Comparison of ENCODE assay signal across 11 cellular contexts in the genomic region with DNA sequence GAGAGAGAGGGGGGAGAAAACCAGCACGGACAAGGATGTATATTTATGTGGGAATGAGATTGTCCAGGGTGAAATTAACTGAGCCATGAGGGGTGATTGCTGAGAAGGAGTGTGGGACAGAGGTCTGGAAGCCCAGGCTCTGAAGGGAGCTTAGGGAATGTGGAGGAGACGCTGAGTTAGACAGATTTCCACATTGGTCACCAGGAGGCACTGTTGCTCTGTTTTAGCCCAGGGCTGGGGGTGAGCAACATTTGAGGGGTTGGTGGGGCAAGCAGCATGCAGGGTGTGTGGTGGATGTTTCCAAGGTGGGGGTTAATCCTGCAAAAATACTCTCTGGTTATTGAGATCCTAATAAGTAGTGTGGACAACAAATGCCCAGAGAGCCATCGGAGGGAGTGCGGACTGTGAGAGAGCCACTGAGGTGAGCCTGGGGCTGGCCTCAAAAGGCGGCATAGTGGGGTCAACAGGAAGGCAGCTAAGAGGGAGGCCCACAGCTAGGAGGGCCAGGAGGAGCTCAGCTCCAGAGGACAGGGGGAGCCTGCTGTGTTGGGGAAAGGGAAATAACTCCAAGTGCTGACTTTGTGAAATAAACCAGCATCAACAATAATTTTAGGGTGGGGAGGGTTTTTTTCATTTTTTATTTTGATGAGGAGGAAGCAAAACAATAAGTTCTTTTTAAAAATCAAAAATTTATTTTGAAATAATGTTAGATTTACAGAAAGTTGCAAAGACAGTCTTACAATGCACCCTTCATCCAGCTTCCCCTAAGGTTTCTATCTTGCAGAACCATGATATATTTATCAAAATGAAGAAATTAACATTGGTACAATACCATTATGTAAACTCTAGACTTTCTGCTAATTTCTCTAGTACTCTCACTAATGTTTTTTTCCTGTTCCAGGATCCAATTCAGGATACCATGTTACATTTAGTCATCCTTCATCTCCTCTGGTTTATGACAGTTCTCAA.
A peak's percentile ranks its signal among the peaks of the same experiment; 100 is the strongest.
DNase-seq lines count a peak whose midpoint lies in the region; ATAC-seq, FAIRE-seq and TF ChIP-seq lines count a peak whose summit lies in the region.
"Had no signal": no experiment of that assay in that cellular context is flagged by ENCODE, and none has a peak within 500 bp of the region (broad histone marks: within the 10 kb centered on the region; RNA-seq: fewer than 3 reads in every experiment).

No MANE protein-coding gene starts in this region.

- H3K36me3 Mint-ChIP-seq in natural killer cell treated with Interleukin-12 subunit alpha and Interleukin-12 subunit beta and Interleukin-15 and Interleukin-18, amount 100 ng/mL, for 72 hours = no peaks in the 10 kb centered on the region
- H3K36me3 Mint-ChIP-seq in activated T-cell treated with anti-CD3 and anti-CD28 coated beads, Interleukin-2, amount 50 U/mL, for 4 hours (ENCODE audit: insufficient read depth) = no peaks in the 10 kb centered on the region

- no peak for DNase-seq in D721Med (ENCODE audit: insufficient read length, low spot score)
- DNase-seq in HFF-Myc (ENCODE audit: extremely low read depth, low read depth) = no peak
- peak; percentile 24 for DNase-seq in adipocyte (ENCODE audit: low read depth)
- peak; percentile 12 for DNase-seq in left lobe of liver (ENCODE audit: low spot score)
- no peak for DNase-seq in natural killer cell treated with Interleukin-12 subunit alpha and Interleukin-12 subunit beta and Interleukin-15 and Interleukin-18, amount 100 ng/mL, for 72 hours (ENCODE audit: low spot score)
- no peak for DNase-seq in NCI-H187 (lab: John Stamatoyannopoulos, UW)
- DNase-seq in activated T-cell treated with anti-CD3 and anti-CD28 coated beads, Interleukin-2, amount 50 U/mL, for 4 hours = no peak
- DNase-seq: amniotic stem cell, NCI-H1930 had no signal

- peaks cover 3% of the 10 kb centered on the region for H3K4me1 ChIP-seq in adipocyte (ENCODE audit: control insufficient read depth, insufficient read depth, low read length)

- no peak overlapping the region for H3K27ac Mint-ChIP-seq in natural killer cell treated with Interleukin-12 subunit alpha and Interleukin-12 subunit beta and Interleukin-15 and Interleukin-18, amount 100 ng/mL, for 72 hours

- H3K4me1 Mint-ChIP-seq in natural killer cell treated with Interleukin-12 subunit alpha and Interleukin-12 subunit beta and Interleukin-15 and Interleukin-18, amount 100 ng/mL, for 72 hours (ENCODE audit: low read depth in 2 of 2) = no peaks in the 10 kb centered on the region
- no peaks in the 10 kb centered on the region for H3K4me1 Mint-ChIP-seq in activated T-cell treated with anti-CD3 and anti-CD28 coated beads, Interleukin-2, amount 50 U/mL, for 4 hours (ENCODE audit: low read depth)

- TF ChIP-seq CTCF in D721Med (IDR thresholded peaks at IDR 0.05; ENCODE audit: insufficient read depth, missing control alignments) (peak; percentile 53), HFF-Myc (IDR thresholded peaks at IDR 0.05; ENCODE audit: low read depth, low read length, missing control alignments) (peak; percentile 45)

- H3K4me3 ChIP-seq in HFF-Myc (replicated peaks; ENCODE audit: low read depth, low read length) = no peak overlapping the region
- no peak overlapping the region for H3K4me3 ChIP-seq in adipocyte (ENCODE audit: low read length)

- peaks cover 3% of the 10 kb centered on the region for H3K9me3 ChIP-seq in adipocyte (ENCODE audit: control insufficient read depth, low read length)

- H3K27me3 Mint-ChIP-seq in natural killer cell treated with Interleukin-12 subunit alpha and Interleukin-12 subunit beta and Interleukin-15 and Interleukin-18, amount 100 ng/mL, for 72 hours = peaks cover 23 to 31% of the 10 kb centered on the region in 2 donors
- H3K27me3 Mint-ChIP-seq in activated T-cell treated with anti-CD3 and anti-CD28 coated beads, Interleukin-2, amount 50 U/mL, for 4 hours (ENCODE audit: low read depth) = peaks cover 15% of the 10 kb centered on the region

- no peaks in the 10 kb centered on the region for H3K9me3 Mint-ChIP-seq in natural killer cell treated with Interleukin-12 subunit alpha and Interleukin-12 subunit beta and Interleukin-15 and Interleukin-18, amount 100 ng/mL, for 72 hours
- H3K9me3 Mint-ChIP-seq in activated T-cell treated with anti-CD3 and anti-CD28 coated beads, Interleukin-2, amount 50 U/mL, for 4 hours = no peaks in the 10 kb centered on the region

- peaks cover 35% of the 10 kb centered on the region for H3K27me3 ChIP-seq in adipocyte (replicated peaks; ENCODE audit: control insufficient read depth, insufficient read depth, low read length)

- H3K4me3 Mint-ChIP-seq in natural killer cell treated with Interleukin-12 subunit alpha and Interleukin-12 subunit beta and Interleukin-15 and Interleukin-18, amount 100 ng/mL, for 72 hours = no peak overlapping the region
- H3K4me3 Mint-ChIP-seq in activated T-cell treated with anti-CD3 and anti-CD28 coated beads, Interleukin-2, amount 50 U/mL, for 4 hours = no peak overlapping the region

- ATAC-seq in left lobe of liver (peak; percentile 23), HG03045 (IDR thresholded peaks at IDR 0.05; ENCODE audit: unreplicated experiment) (no peak)
- ATAC-seq in natural killer cell treated with Interleukin-12 subunit alpha and Interleukin-12 subunit beta and Interleukin-15 and Interleukin-18, amount 100 ng/mL, for 72 hours = no peak
- ATAC-seq in activated T-cell treated with anti-CD3 and anti-CD28 coated beads, Interleukin-2, amount 50 U/mL, for 4 hours = no peak

- no peak for FAIRE-seq in D721Med (lab: Jason Lieb, UNC)
- FAIRE-seq: urothelium cell line had no signal

- H3K36me3 ChIP-seq in adipocyte (ENCODE audit: control insufficient read depth, insufficient read depth, low read length, severe bottlenecking) = no peaks in the 10 kb centered on the region

- no peak overlapping the region for H3K9ac ChIP-seq in adipocyte (ENCODE audit: low read length)

Comparison
In these comparisons a context has a peak if more than half of its experiments do, and no peak if none do; other contexts are left out.
1. DNase-seq: peak in adipocyte (single experiment) and left lobe of liver (single experiment); none in D721Med (single experiment), HFF-Myc (single experiment), natural killer cell treated with Interleukin-12 subunit alpha and Interleukin-12 subunit beta and Interleukin-15 and Interleukin-18, amount 100 ng/mL, for 72 hours (single experiment), NCI-H187 (0 of 2) and activated T-cell treated with anti-CD3 and anti-CD28 coated beads, Interleukin-2, amount 50 U/mL, for 4 hours (single experiment).